Comparison of ENCODE assay signal across 26 cellular contexts in the genomic region with DNA sequence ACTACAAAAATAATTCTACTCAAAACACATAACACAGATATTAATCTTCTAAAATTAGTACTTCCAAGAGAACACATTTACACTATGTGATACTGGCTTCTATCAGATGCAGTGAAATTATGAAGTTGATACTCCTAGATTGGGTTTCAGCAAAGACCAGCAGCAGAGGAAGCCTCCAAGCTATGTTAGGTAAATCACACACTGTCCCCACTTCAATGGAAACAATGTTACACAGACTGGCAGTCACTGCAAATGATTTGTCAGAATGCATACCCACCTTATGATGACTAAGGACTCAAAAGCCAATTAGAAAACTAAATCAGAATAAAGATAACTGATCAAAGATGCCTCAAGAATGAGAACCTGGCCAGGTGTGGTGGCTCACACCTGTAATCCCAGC.
"Had no signal": no experiment of that assay in that cellular context is flagged by ENCODE, and none has a peak within 500 bp of the region (broad histone marks: within the 10 kb centered on the region; RNA-seq: fewer than 3 reads in every experiment).

No MANE protein-coding gene starts in this region.

- H3K27me3 ChIP-seq: hepatocyte, neural progenitor cell, neutrophil, tibial nerve had no signal

- H3K79me2 ChIP-seq: hepatocyte had no signal

- H3K27me3 Mint-ChIP-seq: naive B cell; progenitor cell of endocrine pancreas; stimulated activated naive CD8-positive, alpha-beta T cell treated with anti-CD3 and anti-CD28 coated beads, Interleukin-15, amount 100 ng/mL, for 72 hours; type B pancreatic cell had no signal

- DNase-seq: islet precursor cell; left ventricle myocardium inferior; mesendoderm; naive B cell; natural killer cell; nephron progenitor cell; occipital lobe; retina; right cardiac atrium; stimulated activated CD4-positive, alpha-beta T cell treated with anti-CD3 and anti-CD28 coated beads, Interleukin-12 subunit alpha, Interleukin-12 subunit beta, amount 100 ng/mL, for 4 hours; stimulated activated CD4-positive, alpha-beta T cell treated with anti-CD3 and anti-CD28 coated beads, Interleukin-15, amount 100 ng/mL, for 24 hours; stimulated activated CD4-positive, alpha-beta T cell treated with anti-CD3 and anti-CD28 coated beads, Interleukin-2, amount 100 ng/mL, for 24 hours; stimulated activated CD4-positive, alpha-beta T cell treated with anti-CD3 and anti-CD28 coated beads, Interleukin-4, amount 100 ng/mL, for 1 hour; stimulated activated naive CD4-positive, alpha-beta T cell; stimulated activated naive CD8-positive, alpha-beta T cell treated with anti-CD3 and anti-CD28 coated beads, Interleukin-15, amount 100 ng/mL, for 72 hours; substantia nigra had no signal

- H3K4me2 ChIP-seq: hepatocyte, neural progenitor cell had no signal

- H3K9me3 ChIP-seq: left ventricle myocardium inferior, neutrophil, tibial nerve had no signal

- ATAC-seq: natural killer cell; right cardiac atrium; sciatic nerve; stimulated activated naive CD8-positive, alpha-beta T cell treated with anti-CD3 and anti-CD28 coated beads, Interleukin-15, amount 100 ng/mL, for 72 hours had no signal

- H3K4me1 ChIP-seq: left ventricle myocardium inferior, neural progenitor cell, tibial nerve had no signal

- H3K4me3 Mint-ChIP-seq: mesothelial cell of epicardium; naive B cell; natural killer cell; nephron progenitor cell; neural progenitor cell; stimulated activated naive CD8-positive, alpha-beta T cell treated with anti-CD3 and anti-CD28 coated beads, Interleukin-15, amount 100 ng/mL, for 72 hours; type B pancreatic cell had no signal

- H3K27ac ChIP-seq: hepatocyte, left ventricle myocardium inferior, neural progenitor cell, neutrophil, skin epidermis, tibial nerve had no signal

- H3K9ac ChIP-seq: neural progenitor cell had no signal

- H3K9me3 Mint-ChIP-seq: mesothelial cell of epicardium; naive B cell; natural killer cell; nephron progenitor cell; neural progenitor cell; stimulated activated naive CD8-positive, alpha-beta T cell treated with anti-CD3 and anti-CD28 coated beads, Interleukin-15, amount 100 ng/mL, for 72 hours; type B pancreatic cell had no signal

- H3K4me1 Mint-ChIP-seq: mesothelial cell of epicardium, natural killer cell, nephron progenitor cell, neural progenitor cell had no signal

- H3K4me3 ChIP-seq: hepatocyte, left ventricle myocardium inferior, lung, neural progenitor cell, skin epidermis, tibial nerve had no signal

- H3K27ac Mint-ChIP-seq: mesothelial cell of epicardium, natural killer cell, nephron progenitor cell, neural progenitor cell, progenitor cell of endocrine pancreas, type B pancreatic cell had no signal

- H2AFZ ChIP-seq: hepatocyte, neural progenitor cell had no signal
